In the genomic region with DNA sequence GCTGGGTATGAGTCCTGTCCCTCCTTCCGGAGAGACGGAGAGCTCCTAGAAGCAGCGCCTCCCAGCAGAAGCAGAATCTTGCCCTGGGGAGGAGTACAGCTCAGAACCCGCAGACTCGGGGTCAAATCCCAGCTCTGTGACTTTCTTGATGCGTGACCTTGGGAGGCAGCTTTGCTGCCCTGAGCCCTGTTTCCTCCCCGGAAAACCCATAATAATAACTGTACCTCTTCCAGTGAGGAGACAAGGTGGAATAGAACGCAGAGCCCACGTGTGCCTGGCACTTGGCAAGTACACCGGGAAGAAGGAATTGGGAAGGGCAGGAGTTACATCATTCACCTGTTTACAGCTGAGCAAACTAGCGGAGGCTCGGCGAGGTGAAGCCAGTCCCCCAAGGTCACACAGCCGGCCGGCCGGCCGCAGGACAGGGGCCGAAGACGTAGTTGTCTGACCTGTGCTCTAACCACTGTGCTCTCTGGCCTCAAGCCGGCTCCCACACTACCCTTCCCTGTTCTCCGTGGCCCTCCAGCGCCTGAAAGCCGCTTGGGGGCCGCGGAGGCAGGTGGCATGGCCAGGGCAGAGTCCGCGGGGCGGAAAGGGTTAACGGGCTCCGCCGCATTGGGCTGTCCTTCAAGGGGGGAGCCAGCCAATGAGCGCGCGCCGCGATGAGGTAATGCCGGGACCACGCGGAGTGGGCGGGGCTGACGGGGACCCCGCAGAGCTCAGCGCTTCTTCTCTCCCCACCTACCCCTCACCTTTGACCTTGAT, we compare ENCODE assay signal across 1 cellular context.
A peak's percentile ranks its signal among the peaks of the same experiment; 100 is the strongest.
TF ChIP-seq lines count a peak whose summit lies in the region.

No MANE protein-coding gene starts in this region.

TF ChIP-seq in HepG2, 621 proteins besides CTCF, POLR2A, EP300 and RAD21 (continued from another document and continues in another):
- TF ChIP-seq, protein P1, sequence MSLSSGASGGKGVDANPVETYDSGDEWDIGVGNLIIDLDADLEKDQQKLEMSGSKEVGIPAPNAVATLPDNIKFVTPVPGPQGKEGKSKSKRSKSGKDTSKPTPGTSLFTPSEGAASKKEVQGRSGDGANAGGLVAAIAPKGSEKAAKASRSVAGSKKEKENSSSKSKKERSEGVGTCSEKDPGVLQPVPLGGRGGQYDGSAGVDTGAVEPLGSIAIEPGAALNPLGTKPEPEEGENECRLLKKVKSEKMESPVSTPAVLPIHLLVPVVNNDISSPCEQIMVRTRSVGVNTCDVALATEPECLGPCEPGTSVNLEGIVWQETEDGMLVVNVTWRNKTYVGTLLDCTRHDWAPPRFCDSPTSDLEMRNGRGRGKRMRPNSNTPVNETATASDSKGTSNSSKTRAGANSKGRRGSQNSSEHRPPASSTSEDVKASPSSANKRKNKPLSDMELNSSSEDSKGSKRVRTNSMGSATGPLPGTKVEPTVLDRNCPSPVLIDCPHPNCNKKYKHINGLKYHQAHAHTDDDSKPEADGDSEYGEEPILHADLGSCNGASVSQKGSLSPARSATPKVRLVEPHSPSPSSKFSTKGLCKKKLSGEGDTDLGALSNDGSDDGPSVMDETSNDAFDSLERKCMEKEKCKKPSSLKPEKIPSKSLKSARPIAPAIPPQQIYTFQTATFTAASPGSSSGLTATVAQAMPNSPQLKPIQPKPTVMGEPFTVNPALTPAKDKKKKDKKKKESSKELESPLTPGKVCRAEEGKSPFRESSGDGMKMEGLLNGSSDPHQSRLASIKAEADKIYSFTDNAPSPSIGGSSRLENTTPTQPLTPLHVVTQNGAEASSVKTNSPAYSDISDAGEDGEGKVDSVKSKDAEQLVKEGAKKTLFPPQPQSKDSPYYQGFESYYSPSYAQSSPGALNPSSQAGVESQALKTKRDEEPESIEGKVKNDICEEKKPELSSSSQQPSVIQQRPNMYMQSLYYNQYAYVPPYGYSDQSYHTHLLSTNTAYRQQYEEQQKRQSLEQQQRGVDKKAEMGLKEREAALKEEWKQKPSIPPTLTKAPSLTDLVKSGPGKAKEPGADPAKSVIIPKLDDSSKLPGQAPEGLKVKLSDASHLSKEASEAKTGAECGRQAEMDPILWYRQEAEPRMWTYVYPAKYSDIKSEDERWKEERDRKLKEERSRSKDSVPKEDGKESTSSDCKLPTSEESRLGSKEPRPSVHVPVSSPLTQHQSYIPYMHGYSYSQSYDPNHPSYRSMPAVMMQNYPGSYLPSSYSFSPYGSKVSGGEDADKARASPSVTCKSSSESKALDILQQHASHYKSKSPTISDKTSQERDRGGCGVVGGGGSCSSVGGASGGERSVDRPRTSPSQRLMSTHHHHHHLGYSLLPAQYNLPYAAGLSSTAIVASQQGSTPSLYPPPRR (CRISPR knock-in tag; IDR thresholded peaks at IDR 0.05; ENCODE audit: borderline replicate concordance): no peak
- TF ChIP-seq, protein P2, sequence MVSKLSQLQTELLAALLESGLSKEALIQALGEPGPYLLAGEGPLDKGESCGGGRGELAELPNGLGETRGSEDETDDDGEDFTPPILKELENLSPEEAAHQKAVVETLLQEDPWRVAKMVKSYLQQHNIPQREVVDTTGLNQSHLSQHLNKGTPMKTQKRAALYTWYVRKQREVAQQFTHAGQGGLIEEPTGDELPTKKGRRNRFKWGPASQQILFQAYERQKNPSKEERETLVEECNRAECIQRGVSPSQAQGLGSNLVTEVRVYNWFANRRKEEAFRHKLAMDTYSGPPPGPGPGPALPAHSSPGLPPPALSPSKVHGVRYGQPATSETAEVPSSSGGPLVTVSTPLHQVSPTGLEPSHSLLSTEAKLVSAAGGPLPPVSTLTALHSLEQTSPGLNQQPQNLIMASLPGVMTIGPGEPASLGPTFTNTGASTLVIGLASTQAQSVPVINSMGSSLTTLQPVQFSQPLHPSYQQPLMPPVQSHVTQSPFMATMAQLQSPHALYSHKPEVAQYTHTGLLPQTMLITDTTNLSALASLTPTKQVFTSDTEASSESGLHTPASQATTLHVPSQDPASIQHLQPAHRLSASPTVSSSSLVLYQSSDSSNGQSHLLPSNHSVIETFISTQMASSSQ (IDR thresholded peaks at IDR 0.05; ENCODE audit: low read depth): no peak
- TF ChIP-seq, protein P2 (CRISPR knock-in tag; IDR thresholded peaks at IDR 0.05; ENCODE audit: borderline replicate concordance): peak; percentile 51; the same call in 1 of the 2 replicates
- TF ChIP-seq ZNF121 (CRISPR knock-in tag; IDR thresholded peaks at IDR 0.05): 0 out of 2 replicates have a peak, but pooled peaks have one; percentile 30
- TF ChIP-seq, protein P3, sequence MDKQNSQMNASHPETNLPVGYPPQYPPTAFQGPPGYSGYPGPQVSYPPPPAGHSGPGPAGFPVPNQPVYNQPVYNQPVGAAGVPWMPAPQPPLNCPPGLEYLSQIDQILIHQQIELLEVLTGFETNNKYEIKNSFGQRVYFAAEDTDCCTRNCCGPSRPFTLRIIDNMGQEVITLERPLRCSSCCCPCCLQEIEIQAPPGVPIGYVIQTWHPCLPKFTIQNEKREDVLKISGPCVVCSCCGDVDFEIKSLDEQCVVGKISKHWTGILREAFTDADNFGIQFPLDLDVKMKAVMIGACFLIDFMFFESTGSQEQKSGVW (CRISPR knock-in tag; IDR thresholded peaks at IDR 0.05; ENCODE audit: borderline replicate concordance): no peak
- 0 out of 2 replicates have a peak, but pooled peaks have one; percentile 44 for TF ChIP-seq NCOR1 (IDR thresholded peaks at IDR 0.05; ENCODE audit: borderline replicate concordance, low read length)
- TF ChIP-seq, protein P4, sequence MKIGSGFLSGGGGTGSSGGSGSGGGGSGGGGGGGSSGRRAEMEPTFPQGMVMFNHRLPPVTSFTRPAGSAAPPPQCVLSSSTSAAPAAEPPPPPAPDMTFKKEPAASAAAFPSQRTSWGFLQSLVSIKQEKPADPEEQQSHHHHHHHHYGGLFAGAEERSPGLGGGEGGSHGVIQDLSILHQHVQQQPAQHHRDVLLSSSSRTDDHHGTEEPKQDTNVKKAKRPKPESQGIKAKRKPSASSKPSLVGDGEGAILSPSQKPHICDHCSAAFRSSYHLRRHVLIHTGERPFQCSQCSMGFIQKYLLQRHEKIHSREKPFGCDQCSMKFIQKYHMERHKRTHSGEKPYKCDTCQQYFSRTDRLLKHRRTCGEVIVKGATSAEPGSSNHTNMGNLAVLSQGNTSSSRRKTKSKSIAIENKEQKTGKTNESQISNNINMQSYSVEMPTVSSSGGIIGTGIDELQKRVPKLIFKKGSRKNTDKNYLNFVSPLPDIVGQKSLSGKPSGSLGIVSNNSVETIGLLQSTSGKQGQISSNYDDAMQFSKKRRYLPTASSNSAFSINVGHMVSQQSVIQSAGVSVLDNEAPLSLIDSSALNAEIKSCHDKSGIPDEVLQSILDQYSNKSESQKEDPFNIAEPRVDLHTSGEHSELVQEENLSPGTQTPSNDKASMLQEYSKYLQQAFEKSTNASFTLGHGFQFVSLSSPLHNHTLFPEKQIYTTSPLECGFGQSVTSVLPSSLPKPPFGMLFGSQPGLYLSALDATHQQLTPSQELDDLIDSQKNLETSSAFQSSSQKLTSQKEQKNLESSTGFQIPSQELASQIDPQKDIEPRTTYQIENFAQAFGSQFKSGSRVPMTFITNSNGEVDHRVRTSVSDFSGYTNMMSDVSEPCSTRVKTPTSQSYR (CRISPR knock-in tag; IDR thresholded peaks at IDR 0.05; ENCODE audit: borderline replicate concordance): no peak
- TF ChIP-seq MAZ (IDR thresholded peaks at IDR 0.05; ENCODE audit: borderline replicate concordance, low read depth, low read length): peak; percentile 15; the same call in 1 of the 2 replicates
- peak; percentile 28; the same call in 1 of the 2 replicates for TF ChIP-seq MAZ (CRISPR knock-in tag; IDR thresholded peaks at IDR 0.05; ENCODE audit: low read depth)
- TF ChIP-seq, protein P5, sequence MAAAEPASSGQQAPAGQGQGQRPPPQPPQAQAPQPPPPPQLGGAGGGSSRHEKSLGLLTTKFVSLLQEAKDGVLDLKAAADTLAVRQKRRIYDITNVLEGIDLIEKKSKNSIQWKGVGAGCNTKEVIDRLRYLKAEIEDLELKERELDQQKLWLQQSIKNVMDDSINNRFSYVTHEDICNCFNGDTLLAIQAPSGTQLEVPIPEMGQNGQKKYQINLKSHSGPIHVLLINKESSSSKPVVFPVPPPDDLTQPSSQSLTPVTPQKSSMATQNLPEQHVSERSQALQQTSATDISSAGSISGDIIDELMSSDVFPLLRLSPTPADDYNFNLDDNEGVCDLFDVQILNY (CRISPR knock-in tag; conservative IDR thresholded peaks at IDR 0.05): no peak
- 0 out of 2 replicates have a peak, but pooled peaks have one; percentile 22 for TF ChIP-seq RNF2 (conservative IDR thresholded peaks at IDR 0.05; ENCODE audit: low read depth)
- TF ChIP-seq SALL1 (CRISPR knock-in tag; IDR thresholded peaks at IDR 0.05): peak; percentile 72; the same call in 1 of the 2 replicates
- no peak for TF ChIP-seq ZFP1 (CRISPR knock-in tag; IDR thresholded peaks at IDR 0.05)
- TF ChIP-seq ZNF225 (CRISPR knock-in tag; IDR thresholded peaks at IDR 0.05): peak; percentile 4; the same call in 1 of the 2 replicates
- TF ChIP-seq, protein P6, sequence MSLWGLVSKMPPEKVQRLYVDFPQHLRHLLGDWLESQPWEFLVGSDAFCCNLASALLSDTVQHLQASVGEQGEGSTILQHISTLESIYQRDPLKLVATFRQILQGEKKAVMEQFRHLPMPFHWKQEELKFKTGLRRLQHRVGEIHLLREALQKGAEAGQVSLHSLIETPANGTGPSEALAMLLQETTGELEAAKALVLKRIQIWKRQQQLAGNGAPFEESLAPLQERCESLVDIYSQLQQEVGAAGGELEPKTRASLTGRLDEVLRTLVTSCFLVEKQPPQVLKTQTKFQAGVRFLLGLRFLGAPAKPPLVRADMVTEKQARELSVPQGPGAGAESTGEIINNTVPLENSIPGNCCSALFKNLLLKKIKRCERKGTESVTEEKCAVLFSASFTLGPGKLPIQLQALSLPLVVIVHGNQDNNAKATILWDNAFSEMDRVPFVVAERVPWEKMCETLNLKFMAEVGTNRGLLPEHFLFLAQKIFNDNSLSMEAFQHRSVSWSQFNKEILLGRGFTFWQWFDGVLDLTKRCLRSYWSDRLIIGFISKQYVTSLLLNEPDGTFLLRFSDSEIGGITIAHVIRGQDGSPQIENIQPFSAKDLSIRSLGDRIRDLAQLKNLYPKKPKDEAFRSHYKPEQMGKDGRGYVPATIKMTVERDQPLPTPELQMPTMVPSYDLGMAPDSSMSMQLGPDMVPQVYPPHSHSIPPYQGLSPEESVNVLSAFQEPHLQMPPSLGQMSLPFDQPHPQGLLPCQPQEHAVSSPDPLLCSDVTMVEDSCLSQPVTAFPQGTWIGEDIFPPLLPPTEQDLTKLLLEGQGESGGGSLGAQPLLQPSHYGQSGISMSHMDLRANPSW (CRISPR knock-in tag; IDR thresholded peaks at IDR 0.05; ENCODE audit: borderline replicate concordance): no peak
- TF ChIP-seq ATAD3A (CRISPR knock-in tag; IDR thresholded peaks at IDR 0.05): no peak
- no peak for TF ChIP-seq ZNF446 (CRISPR knock-in tag; IDR thresholded peaks at IDR 0.05)
- TF ChIP-seq, protein P7, sequence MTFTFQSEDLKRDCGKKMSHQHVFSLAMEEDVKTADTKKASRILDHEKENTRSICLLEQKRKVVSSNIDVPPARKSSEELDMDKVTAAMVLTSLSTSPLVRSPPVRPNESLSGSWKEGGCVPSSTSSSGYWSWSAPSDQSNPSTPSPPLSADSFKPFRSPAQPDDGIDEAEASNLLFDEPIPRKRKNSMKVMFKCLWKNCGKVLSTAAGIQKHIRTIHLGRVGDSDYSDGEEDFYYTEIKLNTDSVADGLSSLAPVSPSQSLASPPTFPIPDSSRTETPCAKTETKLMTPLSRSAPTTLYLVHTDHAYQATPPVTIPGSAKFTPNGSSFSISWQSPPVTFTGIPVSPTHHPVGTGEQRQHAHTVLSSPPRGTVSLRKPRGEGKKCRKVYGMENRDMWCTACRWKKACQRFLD (CRISPR knock-in tag; IDR thresholded peaks at IDR 0.05; ENCODE audit: borderline replicate concordance): no peak
- no peak for TF ChIP-seq ZNF790 (CRISPR knock-in tag; IDR thresholded peaks at IDR 0.05; ENCODE audit: borderline replicate concordance)
- TF ChIP-seq HOXA5 (CRISPR knock-in tag; IDR thresholded peaks at IDR 0.05): no peak
- no peak for TF ChIP-seq PRMT3 (CRISPR knock-in tag; IDR thresholded peaks at IDR 0.05; ENCODE audit: borderline replicate concordance, low read depth)
- no peak for TF ChIP-seq JUNB (CRISPR knock-in tag; IDR thresholded peaks at IDR 0.05; ENCODE audit: borderline replicate concordance)
- TF ChIP-seq, protein P8, sequence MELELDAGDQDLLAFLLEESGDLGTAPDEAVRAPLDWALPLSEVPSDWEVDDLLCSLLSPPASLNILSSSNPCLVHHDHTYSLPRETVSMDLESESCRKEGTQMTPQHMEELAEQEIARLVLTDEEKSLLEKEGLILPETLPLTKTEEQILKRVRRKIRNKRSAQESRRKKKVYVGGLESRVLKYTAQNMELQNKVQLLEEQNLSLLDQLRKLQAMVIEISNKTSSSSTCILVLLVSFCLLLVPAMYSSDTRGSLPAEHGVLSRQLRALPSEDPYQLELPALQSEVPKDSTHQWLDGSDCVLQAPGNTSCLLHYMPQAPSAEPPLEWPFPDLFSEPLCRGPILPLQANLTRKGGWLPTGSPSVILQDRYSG (CRISPR knock-in tag; IDR thresholded peaks at IDR 0.05): 0 out of 2 replicates have a peak, but pooled peaks have one; percentile 57
- no peak for TF ChIP-seq MATR3 (CRISPR knock-in tag; IDR thresholded peaks at IDR 0.05)
- TF ChIP-seq, protein P9, sequence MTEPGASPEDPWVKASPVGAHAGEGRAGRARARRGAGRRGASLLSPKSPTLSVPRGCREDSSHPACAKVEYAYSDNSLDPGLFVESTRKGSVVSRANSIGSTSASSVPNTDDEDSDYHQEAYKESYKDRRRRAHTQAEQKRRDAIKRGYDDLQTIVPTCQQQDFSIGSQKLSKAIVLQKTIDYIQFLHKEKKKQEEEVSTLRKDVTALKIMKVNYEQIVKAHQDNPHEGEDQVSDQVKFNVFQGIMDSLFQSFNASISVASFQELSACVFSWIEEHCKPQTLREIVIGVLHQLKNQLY (CRISPR knock-in tag; IDR thresholded peaks at IDR 0.05): no peak
- TF ChIP-seq MED1 (CRISPR knock-in tag; IDR thresholded peaks at IDR 0.05): peak; percentile 84
- peak; percentile 38; the same call in 1 of the 2 replicates for TF ChIP-seq RARA (CRISPR knock-in tag; IDR thresholded peaks at IDR 0.05)
- peak; percentile 7; the same call in 1 of the 2 replicates for TF ChIP-seq ZNF460 (CRISPR knock-in tag; IDR thresholded peaks at IDR 0.05; ENCODE audit: borderline replicate concordance)
- TF ChIP-seq, protein P10, sequence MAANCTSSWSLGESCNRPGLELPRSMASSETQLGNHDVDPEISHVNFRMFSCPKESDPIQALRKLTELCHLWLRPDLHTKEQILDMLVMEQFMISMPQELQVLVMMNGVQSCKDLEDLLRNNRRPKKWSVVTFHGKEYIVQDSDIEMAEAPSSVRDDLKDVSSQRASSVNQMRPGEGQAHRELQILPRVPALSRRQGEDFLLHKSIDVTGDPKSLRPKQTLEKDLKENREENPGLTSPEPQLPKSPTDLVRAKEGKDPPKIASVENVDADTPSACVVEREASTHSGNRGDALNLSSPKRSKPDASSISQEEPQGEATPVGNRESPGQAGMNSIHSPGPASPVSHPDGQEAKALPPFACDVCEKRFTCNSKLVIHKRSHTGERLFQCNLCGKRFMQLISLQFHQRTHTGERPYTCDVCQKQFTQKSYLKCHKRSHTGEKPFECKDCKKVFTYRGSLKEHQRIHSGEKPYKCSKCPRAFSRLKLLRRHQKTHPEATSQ (CRISPR knock-in tag; IDR thresholded peaks at IDR 0.05; ENCODE audit: borderline replicate concordance): no peak
- peak; percentile 90 for TF ChIP-seq GATAD2A (CRISPR knock-in tag; IDR thresholded peaks at IDR 0.05)
